Comparison of ENCODE assay signal across 8 cellular contexts in the genomic region with DNA sequence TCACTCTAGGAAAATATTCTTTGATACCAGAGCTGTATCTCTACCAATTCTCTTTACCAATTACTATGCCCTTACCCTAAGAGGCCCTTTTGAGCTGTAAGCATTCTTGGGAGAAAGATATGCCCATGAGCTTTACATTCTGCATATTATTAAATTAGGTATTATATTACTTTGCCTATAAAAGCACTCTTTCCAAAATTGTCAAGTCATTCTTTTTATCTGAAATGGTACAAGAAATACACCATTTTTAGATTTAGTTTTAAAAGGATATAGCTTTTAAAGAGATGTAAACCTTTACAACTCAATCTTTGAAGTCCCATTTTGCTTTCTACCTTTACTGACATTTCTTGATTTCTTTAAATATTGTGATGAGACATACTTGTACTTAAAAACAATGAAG.
"Had no signal": no experiment of that assay in that cellular context is flagged by ENCODE, and none has a peak within 500 bp of the region (broad histone marks: within the 10 kb centered on the region; RNA-seq: fewer than 3 reads in every experiment).

No MANE protein-coding gene starts in this region.

- H2AFZ ChIP-seq: GM23338 had no signal

- H3K27ac Mint-ChIP-seq: H9 had no signal

- H3K9me3 Mint-ChIP-seq: GM23338, H9 had no signal

- H3K4me2 ChIP-seq: GM23338, KMS-11 had no signal

- ATAC-seq: GM23338, K562 had no signal

- H3K9ac ChIP-seq: KMS-11 had no signal

- H3K4me3 ChIP-seq: GM23338, K562 had no signal

- DNase-seq: H9, HCEC 1CT, Karpas-422 had no signal

- FAIRE-seq: H1, HTR-8/SVneo, K562 had no signal

- H3K4me3 Mint-ChIP-seq: GM23338, H9 had no signal

- H3K27ac ChIP-seq: KMS-11 had no signal
